Comparison of ENCODE assay signal across 9 cellular contexts in genomic region chr2:111671426-111672150, GRCh38.
DNase-seq lines count a peak whose midpoint lies in the region; ATAC-seq and TF ChIP-seq lines count a peak whose summit lies in the region.
"Had no signal": no experiment of that assay in that cellular context is flagged by ENCODE, and none has a peak within 500 bp of the region (broad histone marks: within the 10 kb centered on the region; RNA-seq: fewer than 3 reads in every experiment).

No MANE protein-coding gene starts in this region.

- H2AFZ ChIP-seq in neuronal stem cell (ENCODE audit: low read length) = peak overlapping the region; percentile 9

- WGBS in gastroesophageal sphincter (ENCODE audit: low coverage in 1 of 2), 2 donors = 74 to 90% methylated on average over 2 to 9 of the region's 15 CpGs
- WGBS in neuronal stem cell (ENCODE audit: extremely low coverage in 2 of 2, insufficient read length in 2 of 2, insufficient replicate concordance in 1 of 2), 2 donors = no CpG with 5 or more reads among the region's 15 CpGs

- H3K4me3 Mint-ChIP-seq in activated CD4-positive, alpha-beta T cell treated with anti-CD3 and anti-CD28 coated beads, Interleukin-2, amount 10 ng/mL, durations not matched to agents 24 days and 14 days = no peak overlapping the region
- H3K4me3 Mint-ChIP-seq: central memory CD8-positive, alpha-beta T cell had no signal

- DNase-seq in CD1c-positive myeloid dendritic cell (ENCODE audit: extremely low spot score) = peak; percentile 89
- peak; percentile 78 for DNase-seq in SHP77 treated with DMSO at 0.1 percent for 48 hours (lab: John Stamatoyannopoulos, UW)
- no peak for DNase-seq in neuronal stem cell (ENCODE audit: low spot score)
- no peak for DNase-seq in NK-92 (lab: John Stamatoyannopoulos, UW; ENCODE audit: unreplicated experiment)
- no peak for DNase-seq in activated CD4-positive, alpha-beta T cell treated with anti-CD3 and anti-CD28 coated beads, Interleukin-2, amount 10 ng/mL, durations not matched to agents 24 days and 14 days
- DNase-seq in NCI-H1048 (lab: John Stamatoyannopoulos, UW) = no peak
- no peak for DNase-seq in activated CD4-positive, CD25-positive, alpha-beta regulatory T cell treated with anti-CD3 and anti-CD28 coated beads, Interleukin-2, amount 50 U/mL, for 72 hours

- H2BK15ac ChIP-seq in neuronal stem cell (ENCODE audit: low read length) = no peak overlapping the region

- H3K27ac ChIP-seq in gastroesophageal sphincter (no peak overlapping the region), neuronal stem cell (replicated peaks; ENCODE audit: low read length) (no peak overlapping the region)

- H3K4ac ChIP-seq in neuronal stem cell (ENCODE audit: low read length) = no peak overlapping the region

- H3K4me3 ChIP-seq in gastroesophageal sphincter = no peak overlapping the region
- H3K4me3 ChIP-seq in neuronal stem cell (ENCODE audit: low read length in 2 of 2) = no peak overlapping the region

- no peak overlapping the region for H4K8ac ChIP-seq in neuronal stem cell (ENCODE audit: low read depth, low read length)

- H2BK5ac ChIP-seq in neuronal stem cell (ENCODE audit: low read length) = no peak overlapping the region

- no peak overlapping the region for H3K27ac Mint-ChIP-seq in activated CD4-positive, alpha-beta T cell treated with anti-CD3 and anti-CD28 coated beads, Interleukin-2, amount 10 ng/mL, durations not matched to agents 24 days and 14 days

- TF ChIP-seq EP300 in gastroesophageal sphincter (IDR thresholded peaks at IDR 0.05) = no peak

- no peaks in the 10 kb centered on the region for H3K36me3 ChIP-seq in gastroesophageal sphincter
- H3K36me3 ChIP-seq in neuronal stem cell (replicated peaks in 1 of 2; ENCODE audit: control insufficient read depth in 2 of 2, insufficient read depth in 2 of 2, low read length in 2 of 2) = no peaks in the 10 kb centered on the region

- intact Hi-C loops in activated CD4-positive, alpha-beta T cell treated with anti-CD3 and anti-CD28 coated beads, Interleukin-2, amount 10 ng/mL, durations not matched to agents 24 days and 14 days (cut with micrococcal nuclease) = no loop called here

- no peak overlapping the region for H2BK120ac ChIP-seq in neuronal stem cell (ENCODE audit: low read depth, low read length)

- no peak overlapping the region for H3K9ac ChIP-seq in neuronal stem cell (ENCODE audit: low read depth, low read length, poor library complexity)

- no peak overlapping the region for H3K18ac ChIP-seq in neuronal stem cell (ENCODE audit: low read length)

- H3K79me1 ChIP-seq in neuronal stem cell (ENCODE audit: low read depth, low read length) = no peaks in the 10 kb centered on the region

- H3K4me1 Mint-ChIP-seq in activated CD4-positive, alpha-beta T cell treated with anti-CD3 and anti-CD28 coated beads, Interleukin-2, amount 10 ng/mL, durations not matched to agents 24 days and 14 days = peaks cover 13% of the 10 kb centered on the region
- H3K4me1 Mint-ChIP-seq: central memory CD8-positive, alpha-beta T cell had no signal

- no peak overlapping the region for H2AK5ac ChIP-seq in neuronal stem cell (ENCODE audit: low read depth, low read length)

- no peaks in the 10 kb centered on the region for H3K9me3 Mint-ChIP-seq in activated CD4-positive, alpha-beta T cell treated with anti-CD3 and anti-CD28 coated beads, Interleukin-2, amount 10 ng/mL, durations not matched to agents 24 days and 14 days
- H3K9me3 Mint-ChIP-seq: central memory CD8-positive, alpha-beta T cell had no signal

- no peak overlapping the region for H4K91ac ChIP-seq in neuronal stem cell (ENCODE audit: low read depth, low read length, poor library complexity)

- no peak overlapping the region for H3K14ac ChIP-seq in neuronal stem cell (ENCODE audit: low read length)

- no peak overlapping the region for H2BK12ac ChIP-seq in neuronal stem cell (ENCODE audit: low read length)

- no peaks in the 10 kb centered on the region for H3K36me3 Mint-ChIP-seq in activated CD4-positive, alpha-beta T cell treated with anti-CD3 and anti-CD28 coated beads, Interleukin-2, amount 10 ng/mL, durations not matched to agents 24 days and 14 days (ENCODE audit: low read depth)

- H3K9me3 ChIP-seq in gastroesophageal sphincter (no peaks in the 10 kb centered on the region), neuronal stem cell (replicated peaks in 1 of 2; ENCODE audit: control insufficient read depth in 2 of 2, insufficient read depth in 1 of 2, low read depth in 1 of 2, low read length in 2 of 2) (peaks cover 17 to 26% of the 10 kb centered on the region in 2 donors)

- H3K4me1 ChIP-seq in gastroesophageal sphincter (peaks cover 0 to 19% (median 0%) of the 10 kb centered on the region in 3 donors), neuronal stem cell (ENCODE audit: control insufficient read depth in 2 of 2, insufficient read depth in 1 of 2, low read depth in 1 of 2, low read length in 2 of 2) (peaks cover 0 to 24% of the 10 kb centered on the region in 2 donors)

- peak; percentile 83 for ATAC-seq in gastroesophageal sphincter

- TF ChIP-seq POLR2A in gastroesophageal sphincter (IDR thresholded peaks at IDR 0.05) = no peak

- no peak for TF ChIP-seq CTCF in gastroesophageal sphincter (IDR thresholded peaks at IDR 0.05)

- no peak overlapping the region for H3K23ac ChIP-seq in neuronal stem cell (ENCODE audit: low read depth, low read length, poor library complexity)

- no peak overlapping the region for H3K4me2 ChIP-seq in neuronal stem cell (ENCODE audit: insufficient read depth, low read length, poor library complexity, severe bottlenecking)

- H3K27me3 Mint-ChIP-seq in activated CD4-positive, alpha-beta T cell treated with anti-CD3 and anti-CD28 coated beads, Interleukin-2, amount 10 ng/mL, durations not matched to agents 24 days and 14 days = peaks cover 18% of the 10 kb centered on the region
- H3K27me3 Mint-ChIP-seq: central memory CD8-positive, alpha-beta T cell had no signal

- H3K27me3 ChIP-seq in gastroesophageal sphincter = no peaks in the 10 kb centered on the region
- no peaks in the 10 kb centered on the region for H3K27me3 ChIP-seq in neuronal stem cell (ENCODE audit: control insufficient read depth in 3 of 3, insufficient read depth in 3 of 3, low read depth in 1 of 3, low read length in 3 of 3)

Comparison
In these comparisons a context has a peak if more than half of its experiments do, and no peak if none do; other contexts are left out.
1. DNase-seq: peak in CD1c-positive myeloid dendritic cell (single experiment) and SHP77 treated with DMSO at 0.1 percent for 48 hours (single experiment); none in neuronal stem cell (single experiment), NK-92 (single experiment), activated CD4-positive, alpha-beta T cell treated with anti-CD3 and anti-CD28 coated beads, Interleukin-2, amount 10 ng/mL, durations not matched to agents 24 days and 14 days (single experiment), NCI-H1048 (single experiment) and activated CD4-positive, CD25-positive, alpha-beta regulatory T cell treated with anti-CD3 and anti-CD28 coated beads, Interleukin-2, amount 50 U/mL, for 72 hours (single experiment).